36 cellular contexts compared by ENCODE assay signal in genomic region chr4:154444958-154445357, GRCh38. TPM values are rescaled to one million over a fixed set of nuclear protein-coding genes. Genes with fewer than 3 reads are reported as not detected.
"Had no signal": no experiment of that assay in that cellular context is flagged by ENCODE, and none has a peak within 500 bp of the region (broad histone marks: within the 10 kb centered on the region; RNA-seq: fewer than 3 reads in every experiment).

No MANE protein-coding gene starts in this region.

- H3K4me3 ChIP-seq: MG63 had no signal

- H3K27me3 ChIP-seq: MG63 had no signal

- H3K36me3 ChIP-seq: MG63 had no signal

- H3K9me3 ChIP-seq: MG63 had no signal

- DNase-seq: Karpas-422, Kasumi-1, MG63, MM.1S, MV-4-11, NCI-H1048, NCI-H1092, NCI-H1092 treated with DMSO at 0.1 percent for 48 hours, NCI-H1105, NCI-H1105 treated with DMSO at 0.1 percent for 48 hours, NCI-H1417, NCI-H1417 treated with DMSO at 0.1 percent for 48 hours, NCI-H1436, NCI-H1436 treated with DMSO at 0.1 percent for 48 hours, NCI-H146, NCI-H1694, NCI-H1694 treated with DMSO at 0.1 percent for 48 hours, NCI-H187, NCI-H187 treated with DMSO at 0.1 percent for 48 hours, NCI-H1930, NCI-H2029, NCI-H2029 treated with DMSO at 0.1 percent for 48 hours, NCI-H2081, NCI-H2081 treated with DMSO at 0.1 percent for 48 hours, NCI-H2107, NCI-H2171, NCI-H2171 treated with DMSO at 0.1 percent for 48 hours, NCI-H2227 treated with DMSO at 0.1 percent for 48 hours, NCI-H226, NCI-H345, NCI-H446, NCI-H446 treated with DMSO at 0.1 percent for 48 hours, NCI-H510A, NCI-H510A treated with DMSO at 0.1 percent for 48 hours, NCI-H524 had no signal

RNA-seq across cellular contexts. Expression of gene DCHS2, which starts 46.6 kb away (rescaled TPM):
- total RNA-seq: LHCN-M2 had no signal
